Comparison of ENCODE assay signal across 1 cellular context in genomic region chr4:79869597-79870336, GRCh38.
TF ChIP-seq lines count a peak whose summit lies in the region.

No MANE protein-coding gene starts in this region.

TF ChIP-seq in GM23338, 12 proteins besides CTCF, POLR2A, EP300 and RAD21 (continued from another document):
- TF ChIP-seq ZNF462 (CRISPR knock-in tag; IDR thresholded peaks at IDR 0.05): no peak
- no peak for TF ChIP-seq ZNF331 (CRISPR knock-in tag; IDR thresholded peaks at IDR 0.05; ENCODE audit: low read depth)
- TF ChIP-seq CREB1 (CRISPR knock-in tag; IDR thresholded peaks at IDR 0.05; ENCODE audit: low read depth): no peak
